11 cellular contexts compared by ENCODE assay signal in the genomic region with DNA sequence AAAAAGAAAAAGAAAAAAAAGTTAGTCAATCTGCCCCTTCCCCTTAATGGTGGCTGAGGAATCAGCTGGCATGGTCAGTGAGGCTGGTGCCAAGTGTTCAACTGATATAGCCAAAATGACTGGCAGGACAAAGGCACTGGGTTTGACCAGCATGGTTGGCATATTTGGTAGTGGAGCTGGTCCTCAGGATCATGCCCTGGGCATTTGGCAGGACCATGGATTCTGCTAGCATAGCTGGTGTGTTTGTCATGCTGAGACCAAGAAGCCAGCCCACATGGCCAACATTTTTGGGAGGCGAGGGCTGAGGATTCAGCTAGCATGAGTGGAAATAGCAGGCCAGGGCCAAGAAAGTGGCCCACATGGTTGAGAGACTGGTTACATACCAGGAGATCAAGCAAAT.
DNase-seq lines count a peak whose midpoint lies in the region; ATAC-seq and TF ChIP-seq lines count a peak whose summit lies in the region.
"Had no signal": no experiment of that assay in that cellular context is flagged by ENCODE, and none has a peak within 500 bp of the region (broad histone marks: within the 10 kb centered on the region; RNA-seq: fewer than 3 reads in every experiment).

No MANE protein-coding gene starts in this region.

- ATAC-seq in HG02938 (IDR thresholded peaks at IDR 0.05; ENCODE audit: unreplicated experiment), result no peak
- ATAC-seq: pancreas had no signal

- no peak overlapping the region for H3K4me3 Mint-ChIP-seq in T-helper 2 cell treated with Interferon-gamma antibody and Interleukin-4, amounts not matched to agents 5 μg/mL and 100 μg/mL, for 36 hours
- H3K4me3 Mint-ChIP-seq: CD4-positive, alpha-beta T cell had no signal

- H3K9me3 ChIP-seq in MG63 (no peaks in the 10 kb centered on the region), neuronal stem cell (replicated peaks in 1 of 2; ENCODE audit: control insufficient read depth in 2 of 2, insufficient read depth in 1 of 2, low read depth in 1 of 2, low read length in 2 of 2) (peaks cover 2 to 4% of the 10 kb centered on the region in 2 donors)
- H3K9me3 ChIP-seq: pancreas, SJCRH30 had no signal

- no peak overlapping the region for H3K23ac ChIP-seq in neuronal stem cell (ENCODE audit: low read depth, low read length, poor library complexity)

- peaks cover 4% of the 10 kb centered on the region for H3K36me3 Mint-ChIP-seq in T-helper 2 cell treated with Interferon-gamma antibody and Interleukin-4, amounts not matched to agents 5 μg/mL and 100 μg/mL, for 36 hours (ENCODE audit: low read depth)

- H2AK5ac ChIP-seq in neuronal stem cell (ENCODE audit: low read depth, low read length), result no peak overlapping the region

- H3K27ac ChIP-seq in neuronal stem cell (replicated peaks; ENCODE audit: low read length), result no peak overlapping the region
- H3K27ac ChIP-seq: pancreas, SJCRH30 had no signal

- H3K27ac Mint-ChIP-seq in T-helper 2 cell treated with Interferon-gamma antibody and Interleukin-4, amounts not matched to agents 5 μg/mL and 100 μg/mL, for 36 hours, result no peak overlapping the region
- H3K27ac Mint-ChIP-seq: CD4-positive, alpha-beta T cell had no signal

- H3K79me1 ChIP-seq in neuronal stem cell (ENCODE audit: low read depth, low read length), result no peaks in the 10 kb centered on the region

- H3K4me1 Mint-ChIP-seq in T-helper 2 cell treated with Interferon-gamma antibody and Interleukin-4, amounts not matched to agents 5 μg/mL and 100 μg/mL, for 36 hours (ENCODE audit: low read depth), result peaks cover 4% of the 10 kb centered on the region

- no peak overlapping the region for H3K14ac ChIP-seq in neuronal stem cell (ENCODE audit: low read length)

- peak overlapping the region; percentile 62 for H2BK15ac ChIP-seq in neuronal stem cell (ENCODE audit: low read length)

- no peaks in the 10 kb centered on the region for H3K27me3 ChIP-seq in MG63
- H3K27me3 ChIP-seq in neuronal stem cell (ENCODE audit: control insufficient read depth in 3 of 3, insufficient read depth in 3 of 3, low read depth in 1 of 3, low read length in 3 of 3), result no peaks in the 10 kb centered on the region
- H3K27me3 ChIP-seq: pancreas, SJCRH30 had no signal

- H3K4me3 ChIP-seq in MG63 (no peak overlapping the region), neuronal stem cell (ENCODE audit: low read length in 2 of 2) (no peak overlapping the region)
- H3K4me3 ChIP-seq: pancreas, SJCRH30 had no signal

- H2BK120ac ChIP-seq in neuronal stem cell (ENCODE audit: low read depth, low read length), result no peak overlapping the region

- H3K4me1 ChIP-seq in neuronal stem cell (ENCODE audit: control insufficient read depth in 2 of 2, insufficient read depth in 1 of 2, low read depth in 1 of 2, low read length in 2 of 2), result peaks cover 0 to 4% of the 10 kb centered on the region in 2 donors
- H3K4me1 ChIP-seq: pancreas, SJCRH30 had no signal

- H3K27me3 Mint-ChIP-seq in T-helper 2 cell treated with Interferon-gamma antibody and Interleukin-4, amounts not matched to agents 5 μg/mL and 100 μg/mL, for 36 hours (ENCODE audit: low read depth), result no peaks in the 10 kb centered on the region
- H3K27me3 Mint-ChIP-seq: CD4-positive, alpha-beta T cell had no signal

- peak; percentile 91 for DNase-seq in AG20443 (ENCODE audit: low spot score)
- peak; percentile 99 for DNase-seq in MG63
- DNase-seq in cerebellar cortex (ENCODE audit: low spot score), result peak; percentile 13
- no peak for DNase-seq in neuronal stem cell (ENCODE audit: low spot score)
- DNase-seq in T-helper 2 cell treated with Interferon-gamma antibody and Interleukin-4, amounts not matched to agents 5 μg/mL and 100 μg/mL, for 36 hours (ENCODE audit: low spot score), result no peak
- no peak for DNase-seq in GM20000 (ENCODE audit: low spot score)
- DNase-seq in NCI-H2196 (lab: John Stamatoyannopoulos, UW; ENCODE audit: unreplicated experiment), result no peak
- DNase-seq: CD4-positive, alpha-beta T cell; pancreas; SJCRH30 had no signal

- no peak overlapping the region for H2AFZ ChIP-seq in neuronal stem cell (ENCODE audit: low read length)

- H3K4ac ChIP-seq in neuronal stem cell (ENCODE audit: low read length), result no peak overlapping the region

- H2BK12ac ChIP-seq in neuronal stem cell (ENCODE audit: low read length), result no peak overlapping the region

- no CpG with 5 or more reads among the region's 1 CpG for WGBS in neuronal stem cell (ENCODE audit: extremely low coverage in 2 of 2, insufficient read length in 2 of 2, insufficient replicate concordance in 1 of 2), 2 donors

- no peak overlapping the region for H3K18ac ChIP-seq in neuronal stem cell (ENCODE audit: low read length)

- H2BK5ac ChIP-seq in neuronal stem cell (ENCODE audit: low read length), result no peak overlapping the region

- TF ChIP-seq CTCF in GM20000 (IDR thresholded peaks at IDR 0.05; ENCODE audit: extremely low read depth, missing control alignments), result no peak

- H3K36me3 ChIP-seq in MG63 (peaks cover 45% of the 10 kb centered on the region), neuronal stem cell (replicated peaks in 1 of 2; ENCODE audit: control insufficient read depth in 2 of 2, insufficient read depth in 2 of 2, low read length in 2 of 2) (no peaks in the 10 kb centered on the region)
- H3K36me3 ChIP-seq: pancreas had no signal

- H3K9me3 Mint-ChIP-seq in T-helper 2 cell treated with Interferon-gamma antibody and Interleukin-4, amounts not matched to agents 5 μg/mL and 100 μg/mL, for 36 hours, result peaks cover 4% of the 10 kb centered on the region
- H3K9me3 Mint-ChIP-seq: CD4-positive, alpha-beta T cell had no signal

- H4K8ac ChIP-seq in neuronal stem cell (ENCODE audit: low read depth, low read length), result no peak overlapping the region

- H3K4me2 ChIP-seq in neuronal stem cell (ENCODE audit: insufficient read depth, low read length, poor library complexity, severe bottlenecking), result no peak overlapping the region

- H3K9ac ChIP-seq in neuronal stem cell (ENCODE audit: low read depth, low read length, poor library complexity), result no peak overlapping the region

- H4K91ac ChIP-seq in neuronal stem cell (ENCODE audit: low read depth, low read length, poor library complexity), result no peak overlapping the region

Comparison
In these comparisons a context has a peak if more than half of its experiments do, and no peak if none do; other contexts are left out.
1. DNase-seq: peak in AG20443 (single experiment), MG63 (single experiment) and cerebellar cortex (single experiment); none in neuronal stem cell (single experiment), T-helper 2 cell treated with Interferon-gamma antibody and Interleukin-4, amounts not matched to agents 5 μg/mL and 100 μg/mL, for 36 hours (single experiment), GM20000 (single experiment) and NCI-H2196 (single experiment).